ENCODE assay signal across 29 cellular contexts in genomic region chr7:100781255-100781654, GRCh38. TPM values are rescaled to one million over a fixed set of nuclear protein-coding genes. Genes with fewer than 3 reads are reported as not detected.
DNase-seq lines count a peak whose midpoint lies in the region; ATAC-seq, FAIRE-seq and TF ChIP-seq lines count a peak whose summit lies in the region.
"Had no signal": no experiment of that assay in that cellular context is flagged by ENCODE, and none has a peak within 500 bp of the region (broad histone marks: within the 10 kb centered on the region; RNA-seq: fewer than 3 reads in every experiment).

No MANE protein-coding gene starts in this region.

- H3K9me3 ChIP-seq in HepG2 (ENCODE audit: low read length): peaks cover 5% of the 10 kb centered on the region; the same call in 1 of the 2 replicates
- H3K9me3 ChIP-seq in right lobe of liver: no peaks in the 10 kb centered on the region
- peaks cover 23% of the 10 kb centered on the region for H3K9me3 ChIP-seq in left ventricle myocardium inferior (replicated peaks)
- H3K9me3 ChIP-seq: MG63 had no signal

- no peak for TF ChIP-seq POLR2A in HepG2 (IDR thresholded peaks at IDR 0.05; ENCODE audit: insufficient read depth in 1 of 2, low read depth in 2 of 2, low read length in 2 of 2)
- no peak for TF ChIP-seq POLR2A in right lobe of liver (IDR thresholded peaks at IDR 0.05)

- no peak overlapping the region for H3K27ac Mint-ChIP-seq in stimulated activated memory B cell treated with anti-CD40 and anti-IgM and Interleukin-4, amounts not matched to agents 10 μg/mL and 1 μg/mL and 100 μg/mL, for 72 hours

- H3K9me3 Mint-ChIP-seq in stimulated activated memory B cell treated with anti-CD40 and anti-IgM and Interleukin-4, amounts not matched to agents 10 μg/mL and 1 μg/mL and 100 μg/mL, for 72 hours: peaks cover 2% of the 10 kb centered on the region

- no peak for TF ChIP-seq RAD21 in HepG2 (CRISPR knock-in tag; IDR thresholded peaks at IDR 0.05)

- H3K36me3 Mint-ChIP-seq in stimulated activated memory B cell treated with anti-CD40 and anti-IgM and Interleukin-4, amounts not matched to agents 10 μg/mL and 1 μg/mL and 100 μg/mL, for 72 hours: no peaks in the 10 kb centered on the region

- H3K36me3 ChIP-seq in HepG2 (replicated peaks in 1 of 2; ENCODE audit: control insufficient read depth in 1 of 2, insufficient read depth in 2 of 2, low read length in 2 of 2) (no peaks in the 10 kb centered on the region), right lobe of liver (no peaks in the 10 kb centered on the region), left ventricle myocardium inferior (no peaks in the 10 kb centered on the region)
- H3K36me3 ChIP-seq: MG63 had no signal

- H3K4me1 Mint-ChIP-seq in stimulated activated memory B cell treated with anti-CD40 and anti-IgM and Interleukin-4, amounts not matched to agents 10 μg/mL and 1 μg/mL and 100 μg/mL, for 72 hours: peaks cover 6% of the 10 kb centered on the region

- DNase-seq in HepG2 (ENCODE audit: low spot score) (no peak), right lobe of liver (no peak), NAMALWA (ENCODE audit: low spot score) (peak; percentile 26), choroid plexus epithelial cell (ENCODE audit: low read depth) (peak; percentile 24), left ventricle myocardium inferior (no peak), NCI-H2196 treated with DMSO at 0.1 percent for 48 hours (lab: John Stamatoyannopoulos, UW; ENCODE audit: unreplicated experiment) (no peak)
- DNase-seq in effector CD8-positive, alpha-beta T cell (lab: John Stamatoyannopoulos, UW): no peak
- DNase-seq: ACHN, GM23248, KG1, MG63, NCI-H1048, NCI-H1417, NCI-H1694, NCI-H2081, NCI-H2171, NCI-H345, NCI-H510A treated with DMSO at 0.1 percent for 48 hours, NCI-H748 treated with DMSO at 0.1 percent for 48 hours, SIG-M5 had no signal

- POLR2A ChIA-PET in HepG2 (lab: Yijun Ruan, JAX): interaction anchor here (1.3 kb wide), 1 partner anchor 94 kb away, joined by 3 read pairs; the partner anchor contains the start of gene SRRT

- peaks cover 9% of the 10 kb centered on the region for H3K4me1 ChIP-seq in HepG2 (ENCODE audit: insufficient read depth, low read length)
- no peaks in the 10 kb centered on the region for H3K4me1 ChIP-seq in right lobe of liver
- H3K4me1 ChIP-seq in left ventricle myocardium inferior: no peaks in the 10 kb centered on the region

- H3K27me3 ChIP-seq in HepG2 (ENCODE audit: control insufficient read depth in 1 of 2, insufficient read depth in 2 of 2, low read length in 2 of 2) (no peaks in the 10 kb centered on the region; a peak in 1 of 5 replicates), right lobe of liver (no peaks in the 10 kb centered on the region), left ventricle myocardium inferior (ENCODE audit: low read depth) (peaks cover 88% of the 10 kb centered on the region)
- H3K27me3 ChIP-seq: MG63 had no signal

- TF ChIP-seq EP300 in HepG2 (IDR thresholded peaks at IDR 0.05; ENCODE audit: low read depth in 2 of 2, low read length in 2 of 2): no peak
- no peak for TF ChIP-seq EP300 in HepG2 (CRISPR knock-in tag; IDR thresholded peaks at IDR 0.05; ENCODE audit: borderline replicate concordance)

- WGBS in HepG2 (ENCODE audit: low lambda C conversion rate): 53% methylated on average over 7 of the region's 7 CpGs
- 64% methylated on average over 4 of the region's 7 CpGs for WGBS in right lobe of liver (ENCODE audit: insufficient coverage, low coverage, low lambda C conversion rate, missing lambda C conversion rate)

- no peak overlapping the region for H3K4me3 Mint-ChIP-seq in stimulated activated memory B cell treated with anti-CD40 and anti-IgM and Interleukin-4, amounts not matched to agents 10 μg/mL and 1 μg/mL and 100 μg/mL, for 72 hours

- intact Hi-C loops in HepG2 (cut with micrococcal nuclease; ENCODE audit: unreplicated experiment): no loop called here
- intact Hi-C loops in right lobe of liver (cut with DNase I): no loop called here
- intact Hi-C loops in left ventricle myocardium inferior (cut with micrococcal nuclease): no loop called here

- no peak overlapping the region for H2AFZ ChIP-seq in HepG2 (ENCODE audit: low read length)
- H2AFZ ChIP-seq: GM23248 had no signal

- CTCF ChIA-PET in HepG2 (lab: Yijun Ruan, JAX; ENCODE audit: low intra/inter-chr PET ratio, low total read pairs): no interaction called here

- H3K4me3 ChIP-seq in HepG2 (replicated peaks in 1 of 3; ENCODE audit: insufficient read depth in 1 of 3, low read depth in 2 of 3, low read length in 3 of 3) (no peak overlapping the region), right lobe of liver (no peak overlapping the region), choroid plexus epithelial cell (ENCODE audit: low read depth, low read length) (no peak overlapping the region), left ventricle myocardium inferior (no peak overlapping the region)
- H3K4me3 ChIP-seq: GM23248, MG63, SK-N-MC had no signal

- no peak for TF ChIP-seq CTCF in HepG2 (CRISPR knock-in tag; IDR thresholded peaks at IDR 0.05)
- TF ChIP-seq CTCF in right lobe of liver (IDR thresholded peaks at IDR 0.05): no peak
- peak; percentile 30 for TF ChIP-seq CTCF in choroid plexus epithelial cell (conservative IDR thresholded peaks at IDR 0.05; ENCODE audit: low read depth, low read length)
- no peak for TF ChIP-seq CTCF in left ventricle myocardium inferior (IDR thresholded peaks at IDR 0.05; ENCODE audit: borderline replicate concordance)

- peaks cover 42% of the 10 kb centered on the region for H3K27me3 Mint-ChIP-seq in stimulated activated memory B cell treated with anti-CD40 and anti-IgM and Interleukin-4, amounts not matched to agents 10 μg/mL and 1 μg/mL and 100 μg/mL, for 72 hours

- peak; percentile 68 for ATAC-seq in HepG2
- no peak for ATAC-seq in right lobe of liver
- ATAC-seq in stimulated activated memory B cell treated with anti-CD40 and anti-IgM and Interleukin-4, amounts not matched to agents 10 μg/mL and 1 μg/mL and 100 μg/mL, for 72 hours: no peak

- FAIRE-seq in HepG2 (lab: Jason Lieb, UNC): no peak
- FAIRE-seq: D721Med, GM18507, RCC 7860 had no signal

- H3K4me2 ChIP-seq in HepG2 (ENCODE audit: low read depth, low read length): no peak overlapping the region

- H3K79me2 ChIP-seq in HepG2 (ENCODE audit: insufficient read depth, low read length): no peaks in the 10 kb centered on the region

- no peak overlapping the region for H3K9ac ChIP-seq in HepG2 (ENCODE audit: insufficient read depth, low read depth, low read length)
- H3K9ac ChIP-seq: GM23248 had no signal

- BruUV-seq in HepG2 (replicated peaks; lab: Mats Ljungman, UMichigan): no TSS peak

- H3K27ac ChIP-seq in HepG2 (ENCODE audit: extremely low read length, insufficient read depth, low read length) (no peak overlapping the region), right lobe of liver (no peak overlapping the region), left ventricle myocardium inferior (replicated peaks) (no peak overlapping the region)
- H3K27ac ChIP-seq: 22Rv1, GM23248, SK-N-MC had no signal

- in situ Hi-C loops in HepG2 (cut with HindIII; ENCODE audit: extremely low pct_ligation_motif_present, low pct_unique_long_range_greater_than_20kb): no loop called here

- H4K20me1 ChIP-seq in HepG2 (ENCODE audit: insufficient read depth, low read length): no peaks in the 10 kb centered on the region

RNA-seq across cellular contexts. Expression of gene EPHB4, which starts 46.1 kb away (rescaled TPM):
- total RNA-seq in HepG2 (2016; rRNA removed; fragmentation: Illumina TruSeq; extraction: Trizol) (43.7 and 69.6 TPM in 2 replicates), right lobe of liver (10 to 100 TPM; 23.9 to 43.7 (median 36.8) TPM), left ventricle myocardium inferior (20.3 TPM)
- total RNA-seq in HepG2 (2016; cell fraction: cytosol; rRNA removed; fragmentation: Illumina TruSeq; extraction: Trizol; ENCODE audit: low read depth): 115 and 125 TPM in 2 replicates
- total RNA-seq in HepG2 (2016; cell fraction: insoluble cytoplasmic fraction; rRNA removed; fragmentation: Illumina TruSeq; extraction: Trizol): 33.6 and 74.6 TPM in 2 replicates
- 93.1 and 103 TPM in 2 replicates for total RNA-seq in HepG2 (2016; cell fraction: membrane; rRNA removed; fragmentation: Illumina TruSeq; extraction: Trizol)
- total RNA-seq in HepG2 (2016; cell fraction: nucleus; rRNA removed; fragmentation: Illumina TruSeq; extraction: Trizol): 48.0 and 55.0 TPM in 2 replicates
- 61.4 and 68.6 TPM in 2 replicates for polyA plus RNA-seq in HepG2 (2011; rRNA removed)
- polyA plus RNA-seq in HepG2 (2011; cell fraction: cytosol; rRNA removed): 64.7 and 70.1 TPM in 2 replicates
- polyA plus RNA-seq in HepG2 (2011; cell fraction: nucleus; rRNA removed): 67.4 and 70.1 TPM in 2 replicates
- polyA plus RNA-seq in HepG2 (2012): 41.3 and 63.8 TPM in 2 replicates
- polyA plus RNA-seq in HepG2 (2016; cell fraction: cytosol; fragmentation: Illumina TruSeq; extraction: Trizol; ENCODE audit: low read depth): 21.4 and 23.9 TPM in 2 replicates
- 33.0 and 43.1 TPM in 2 replicates for polyA plus RNA-seq in HepG2 (2016; cell fraction: insoluble cytoplasmic fraction; fragmentation: Illumina TruSeq; extraction: Trizol; ENCODE audit: low read depth)
- polyA plus RNA-seq in HepG2 (2016; cell fraction: membrane; fragmentation: Illumina TruSeq; extraction: Trizol; ENCODE audit: low read depth): 52.7 and 65.5 TPM in 2 replicates
- 79.2 and 79.8 TPM in 2 replicates for polyA plus RNA-seq in HepG2 (2016; cell fraction: nucleus; fragmentation: Illumina TruSeq; extraction: Trizol; ENCODE audit: insufficient read depth, low read depth)
- 43.5 and 157 TPM in 2 replicates for polyA minus RNA-seq in HepG2 (2011; rRNA and poly(A)+ RNA removed; ENCODE audit: low replicate concordance)
- 51.4 and 51.7 TPM in 2 replicates for polyA minus RNA-seq in HepG2 (2011; cell fraction: cytosol; rRNA and poly(A)+ RNA removed)
- polyA minus RNA-seq in HepG2 (2011; cell fraction: nucleus; rRNA and poly(A)+ RNA removed): 43.1 and 44.5 TPM in 2 replicates

RNA-seq across cellular contexts. Expression of gene ZAN, which starts 47.9 kb away (rescaled TPM):
- total RNA-seq in HepG2 (2016; rRNA removed; fragmentation: Illumina TruSeq; extraction: Trizol) (0.02 and 0.08 TPM in 2 replicates), right lobe of liver (under 1 TPM in 2 of 6 experiments, not detected in 4; 0.02 to 0.31 TPM), left ventricle myocardium inferior (not detected)
- total RNA-seq in HepG2 (2016; cell fraction: cytosol; rRNA removed; fragmentation: Illumina TruSeq; extraction: Trizol; ENCODE audit: low read depth): 0.09 and 0.10 TPM in 2 replicates
- total RNA-seq in HepG2 (2016; cell fraction: insoluble cytoplasmic fraction; rRNA removed; fragmentation: Illumina TruSeq; extraction: Trizol): 0.04 TPM in 2 replicates
- 0.03 and 0.06 TPM in 2 replicates for total RNA-seq in HepG2 (2016; cell fraction: membrane; rRNA removed; fragmentation: Illumina TruSeq; extraction: Trizol)
- 0.06 TPM in 2 replicates for total RNA-seq in HepG2 (2016; cell fraction: nucleus; rRNA removed; fragmentation: Illumina TruSeq; extraction: Trizol)
- polyA plus RNA-seq in HepG2 (2011; rRNA removed): 0.09 and 0.14 TPM in 2 replicates
- polyA plus RNA-seq in HepG2 (2011; cell fraction: cytosol; rRNA removed): 0.07 and 0.08 TPM in 2 replicates
- 0.55 and 0.66 TPM in 2 replicates for polyA plus RNA-seq in HepG2 (2011; cell fraction: nucleus; rRNA removed)
- polyA plus RNA-seq in HepG2 (2012): 0.13 and 0.23 TPM in 2 replicates
- 0.05 TPM in 2 replicates for polyA plus RNA-seq in HepG2 (2016; cell fraction: cytosol; fragmentation: Illumina TruSeq; extraction: Trizol; ENCODE audit: low read depth)
- 0.05 and 0.12 TPM in 2 replicates for polyA plus RNA-seq in HepG2 (2016; cell fraction: insoluble cytoplasmic fraction; fragmentation: Illumina TruSeq; extraction: Trizol; ENCODE audit: low read depth)
- polyA plus RNA-seq in HepG2 (2016; cell fraction: membrane; fragmentation: Illumina TruSeq; extraction: Trizol; ENCODE audit: low read depth): 0.07 and 0.08 TPM in 2 replicates
- 0.44 and 0.63 TPM in 2 replicates for polyA plus RNA-seq in HepG2 (2016; cell fraction: nucleus; fragmentation: Illumina TruSeq; extraction: Trizol; ENCODE audit: insufficient read depth, low read depth)
- polyA minus RNA-seq in HepG2 (2011; rRNA and poly(A)+ RNA removed; ENCODE audit: low replicate concordance): 0.48 TPM in 1 of 2 replicates, not detected in the other
- 0.10 and 0.18 TPM in 2 replicates for polyA minus RNA-seq in HepG2 (2011; cell fraction: cytosol; rRNA and poly(A)+ RNA removed)
- 0.25 and 0.26 TPM in 2 replicates for polyA minus RNA-seq in HepG2 (2011; cell fraction: nucleus; rRNA and poly(A)+ RNA removed)
- total RNA-seq: G401, GM23248, HT1080 had no signal
- polyA plus RNA-seq: BJ, GM23248 had no signal

Comparison
In these comparisons a context has a peak if more than half of its experiments do, and no peak if none do; other contexts are left out.
1. DNase-seq: peak in NAMALWA (single experiment) and choroid plexus epithelial cell (single experiment); none in HepG2 (single experiment), right lobe of liver (0 of 3), left ventricle myocardium inferior (single experiment), NCI-H2196 treated with DMSO at 0.1 percent for 48 hours (single experiment) and effector CD8-positive, alpha-beta T cell (single experiment).